In the genomic region with DNA sequence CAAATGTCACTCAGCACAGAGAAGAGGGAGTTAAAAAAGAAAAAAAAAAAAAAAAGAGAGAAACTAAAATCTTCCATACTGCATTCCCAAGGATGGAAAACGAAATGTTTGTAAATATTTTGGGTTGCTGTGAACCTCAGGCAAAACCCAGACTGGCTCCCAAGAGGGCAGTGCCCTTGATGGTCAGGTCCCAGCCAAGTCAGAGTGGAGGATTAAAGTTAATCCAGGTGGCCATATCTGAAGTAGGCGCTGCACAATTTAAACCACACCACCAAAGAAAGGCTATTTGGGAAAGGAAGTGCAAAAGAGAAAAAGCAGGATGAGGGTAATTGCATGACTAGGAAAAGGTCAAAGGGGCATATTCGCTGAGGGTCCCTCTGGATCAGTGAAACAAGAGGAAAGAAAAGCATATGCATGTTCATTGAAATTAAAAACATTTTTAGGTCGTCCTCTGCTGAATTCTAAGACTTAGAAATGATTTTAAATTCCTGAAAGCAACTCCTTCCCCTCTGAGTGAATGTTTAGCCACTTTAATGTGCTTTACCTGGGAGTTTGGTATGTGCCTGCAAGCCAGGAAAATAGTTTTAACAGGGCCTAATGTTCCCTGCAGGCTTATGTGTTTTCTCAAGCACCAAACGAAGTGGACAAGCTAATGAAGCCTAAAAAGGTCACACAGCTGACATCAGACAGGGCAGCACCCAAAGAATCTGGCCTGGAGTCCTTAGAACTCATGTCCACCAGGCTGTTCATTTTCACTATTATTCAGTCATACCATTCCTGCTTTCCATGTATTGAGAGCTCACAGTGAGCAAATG, we compare ENCODE assay signal across 29 cellular contexts.
DNase-seq lines count a peak whose midpoint lies in the region; TF ChIP-seq lines count a peak whose summit lies in the region.
"Had no signal": no experiment of that assay in that cellular context is flagged by ENCODE, and none has a peak within 500 bp of the region (broad histone marks: within the 10 kb centered on the region; RNA-seq: fewer than 3 reads in every experiment).

No MANE protein-coding gene starts in this region.

- peak; percentile 32 for DNase-seq in epithelial cell of proximal tubule (ENCODE audit: low read depth)
- peak; percentile 78 for DNase-seq in left kidney (ENCODE audit: low read depth, low spot score)
- no peak for DNase-seq in type B pancreatic cell (ENCODE audit: extremely low spot score, unreplicated experiment)
- no peak for DNase-seq in erythroblast (lab: John Stamatoyannopoulos, UW)
- no peak for DNase-seq in testis
- no peak for DNase-seq in SKM-1 (lab: John Stamatoyannopoulos, UW; ENCODE audit: unreplicated experiment)
- DNase-seq: activated B cell treated with CpG ODN at 0.5 μM for 24 hours; activated CD4-positive, alpha-beta T cell treated with anti-CD3 and anti-CD28 coated beads, Interleukin-2, amount 50 U/mL, for 48 hours; activated CD8-positive, alpha-beta memory T cell treated with anti-CD3 and anti-CD28 coated beads, Interleukin-2, amount 50 U/mL, for 4 hours; aorta; central memory CD4-positive, alpha-beta T cell; dorsolateral prefrontal cortex; EL; head of caudate nucleus; HFFc6; MM.1S; naive B cell; NCI-H1417 treated with DMSO at 0.1 percent for 48 hours; NCI-H446; NCI-H82; stimulated activated CD4-positive, alpha-beta T cell treated with anti-CD3 and anti-CD28 coated beads, Interleukin-2, amount 100 ng/mL, for 48 hours; substantia nigra; T-helper 9 cell had no signal

- peak overlapping the region; percentile 45 for H3K9ac ChIP-seq in HUES6 (ENCODE audit: low read length)

- H3K4me1 Mint-ChIP-seq in type B pancreatic cell (ENCODE audit: unreplicated experiment): peaks cover 30% of the 10 kb centered on the region

- H3K4me3 Mint-ChIP-seq in type B pancreatic cell: peak overlapping the region; percentile 72
- H3K4me3 Mint-ChIP-seq: activated B cell treated with CpG ODN at 0.5 μM for 24 hours; activated naive CD4-positive, alpha-beta T cell treated with anti-CD3 and anti-CD28 coated beads, Interleukin-2, amount 50 U/mL, for 24 hours; HFFc6; IgD-negative memory B cell; naive B cell; stimulated activated effector memory CD8-positive, alpha-beta T cell treated with anti-CD3 and anti-CD28 coated beads, Interleukin-12 subunit alpha, Interleukin-12 subunit beta, amount 100 ng/mL, for 72 hours had no signal

- H3K4me3 ChIP-seq in HUES6 (ENCODE audit: low read depth, low read length) (no peak overlapping the region), epithelial cell of proximal tubule (ENCODE audit: low read depth, low read length) (no peak overlapping the region), testis (no peak overlapping the region)
- H3K4me3 ChIP-seq: dorsolateral prefrontal cortex, vagina had no signal

- no peaks in the 10 kb centered on the region for H3K27me3 Mint-ChIP-seq in type B pancreatic cell
- H3K27me3 Mint-ChIP-seq: activated B cell treated with CpG ODN at 0.5 μM for 24 hours, IgD-negative memory B cell, naive B cell had no signal

- no peak overlapping the region for H3K27ac Mint-ChIP-seq in type B pancreatic cell
- H3K27ac Mint-ChIP-seq: activated B cell treated with CpG ODN at 0.5 μM for 24 hours; activated naive CD4-positive, alpha-beta T cell treated with anti-CD3 and anti-CD28 coated beads, Interleukin-2, amount 50 U/mL, for 24 hours; HFFc6; IgD-negative memory B cell; naive B cell; stimulated activated effector memory CD8-positive, alpha-beta T cell treated with anti-CD3 and anti-CD28 coated beads, Interleukin-12 subunit alpha, Interleukin-12 subunit beta, amount 100 ng/mL, for 72 hours had no signal

- intact Hi-C loops in testis (cut with DNase I; ENCODE audit: low total_unique reads): no loop called here

- H3K36me3 Mint-ChIP-seq in type B pancreatic cell: no peaks in the 10 kb centered on the region
- H3K36me3 Mint-ChIP-seq: activated naive CD4-positive, alpha-beta T cell treated with anti-CD3 and anti-CD28 coated beads, Interleukin-2, amount 50 U/mL, for 24 hours; IgD-negative memory B cell; naive B cell; stimulated activated effector memory CD8-positive, alpha-beta T cell treated with anti-CD3 and anti-CD28 coated beads, Interleukin-12 subunit alpha, Interleukin-12 subunit beta, amount 100 ng/mL, for 72 hours had no signal

- TF ChIP-seq CTCF in epithelial cell of proximal tubule (conservative IDR thresholded peaks at IDR 0.05; ENCODE audit: low read depth, low read length) (no peak), type B pancreatic cell (conservative IDR thresholded peaks at IDR 0.05) (no peak), testis (IDR thresholded peaks at IDR 0.05) (no peak)

- H3K27ac ChIP-seq in HUES6 (ENCODE audit: low read depth, low read length): no peak overlapping the region; the same call in 1 of the 2 replicates
- no peak overlapping the region for H3K27ac ChIP-seq in testis
- H3K27ac ChIP-seq: C4-2B, dorsolateral prefrontal cortex, vagina had no signal

- H3K36me3 ChIP-seq in HUES6 (ENCODE audit: control insufficient read depth, insufficient read depth, low read length) (no peaks in the 10 kb centered on the region), testis (ENCODE audit: low read depth, missing control alignments) (no peaks in the 10 kb centered on the region)
- H3K36me3 ChIP-seq: vagina had no signal

- TF ChIP-seq POLR2A in erythroblast (IDR thresholded peaks at IDR 0.05; ENCODE audit: low read length) (no peak), testis (IDR thresholded peaks at IDR 0.05) (no peak)

- 69 to 70% methylated on average over 5 of the region's 5 CpGs for WGBS in testis, 2 donors

- H3K27me3 ChIP-seq in HUES6 (ENCODE audit: control insufficient read depth, insufficient read depth, low read length) (no peaks in the 10 kb centered on the region), testis (no peaks in the 10 kb centered on the region)
- H3K27me3 ChIP-seq: dorsolateral prefrontal cortex, vagina had no signal

- no peaks in the 10 kb centered on the region for H3K9me3 Mint-ChIP-seq in type B pancreatic cell
- H3K9me3 Mint-ChIP-seq: activated B cell treated with CpG ODN at 0.5 μM for 24 hours; activated naive CD4-positive, alpha-beta T cell treated with anti-CD3 and anti-CD28 coated beads, Interleukin-2, amount 50 U/mL, for 24 hours; HFFc6; naive B cell; stimulated activated effector memory CD8-positive, alpha-beta T cell treated with anti-CD3 and anti-CD28 coated beads, Interleukin-12 subunit alpha, Interleukin-12 subunit beta, amount 100 ng/mL, for 72 hours had no signal

- no peaks in the 10 kb centered on the region for H3K9me3 ChIP-seq in HUES6 (ENCODE audit: control insufficient read depth, insufficient read depth, low read depth, low read length)
- H3K9me3 ChIP-seq in testis: no peaks in the 10 kb centered on the region
- H3K9me3 ChIP-seq: vagina had no signal

- H3K4me1 ChIP-seq in HUES6 (ENCODE audit: control insufficient read depth, insufficient read depth, low read length) (no peaks in the 10 kb centered on the region; the same call in 1 of the 2 replicates), testis (no peaks in the 10 kb centered on the region)
- H3K4me1 ChIP-seq: vagina had no signal

Comparison
In these comparisons a context has a peak if more than half of its experiments do, and no peak if none do; other contexts are left out.
1. DNase-seq: peak in epithelial cell of proximal tubule (single experiment) and left kidney (single experiment); none in type B pancreatic cell (single experiment), erythroblast (0 of 2), testis (single experiment) and SKM-1 (single experiment).